ENCODE assay signal across 27 cellular contexts in the genomic region with DNA sequence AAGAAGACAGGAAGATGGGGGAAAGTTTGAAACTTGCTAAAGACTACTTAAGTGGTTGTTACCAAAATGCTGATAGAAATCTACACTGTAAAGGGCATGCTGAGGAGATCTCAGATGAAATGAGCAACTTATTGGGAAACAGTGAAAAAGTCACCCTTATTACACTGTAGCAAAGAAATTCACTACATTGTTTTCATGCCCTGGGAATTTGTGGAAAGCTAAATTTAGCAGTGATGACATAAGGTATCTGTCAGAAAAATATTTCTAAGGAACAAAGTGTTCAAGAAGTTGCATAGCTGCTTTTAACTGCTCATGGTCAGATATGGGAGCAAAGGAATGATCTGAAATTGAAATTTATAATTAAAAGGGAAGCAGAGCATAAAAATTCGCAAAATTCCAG.
"Had no signal": no experiment of that assay in that cellular context is flagged by ENCODE, and none has a peak within 500 bp of the region (broad histone marks: within the 10 kb centered on the region; RNA-seq: fewer than 3 reads in every experiment).

No MANE protein-coding gene starts in this region.

- H3K27me3 Mint-ChIP-seq: activated CD4-positive, alpha-beta memory T cell treated with anti-CD3 and anti-CD28 coated beads, Interleukin-2, amount 10 ng/mL, durations not matched to agents 7 days and 5 days; activated CD8-positive, alpha-beta memory T cell treated with anti-CD3 and anti-CD28 coated beads, Interleukin-2, amount 10 ng/mL, durations not matched to agents 7 days and 5 days; activated naive CD8-positive, alpha-beta T cell treated with anti-CD3 and anti-CD28 coated beads for 36 hours; activated T-helper 17 cell treated with anti-CD3 and anti-CD28 coated beads, Interleukin-2, amount 50 U/mL, for 72 hours; natural killer cell treated with Interleukin-12 subunit alpha and Interleukin-12 subunit beta and Interleukin-15 and Interleukin-18, amount 100 ng/mL, for 72 hours; stimulated activated memory B cell treated with anti-CD40 and anti-IgM and Interleukin-4, amounts not matched to agents 10 μg/mL and 1 μg/mL and 100 μg/mL, for 72 hours had no signal

- DNase-seq: activated CD4-positive, alpha-beta memory T cell treated with anti-CD3 and anti-CD28 coated beads, Interleukin-2, amount 10 ng/mL, durations not matched to agents 7 days and 5 days; activated CD4-positive, alpha-beta T cell treated with anti-CD3 and anti-CD28 coated beads for 48 hours; activated CD4-positive, CD25-positive, alpha-beta regulatory T cell; activated CD8-positive, alpha-beta memory T cell treated with anti-CD3 and anti-CD28 coated beads, Interleukin-2, amount 10 ng/mL, durations not matched to agents 7 days and 5 days; activated naive CD4-positive, alpha-beta T cell; activated naive CD8-positive, alpha-beta T cell treated with anti-CD3 and anti-CD28 coated beads for 36 hours; amygdala; dermis blood vessel endothelial cell; effector memory CD4-positive, alpha-beta T cell; heart left ventricle; kidney; right lobe of liver; stimulated activated CD4-positive, alpha-beta T cell treated with anti-CD3 and anti-CD28 coated beads, Interleukin-4, amount 100 ng/mL, for 4 hours; T-helper 1 cell; T-helper 9 cell; thyroid gland had no signal

- H3K36me3 Mint-ChIP-seq: activated CD8-positive, alpha-beta memory T cell treated with anti-CD3 and anti-CD28 coated beads, Interleukin-2, amount 10 ng/mL, durations not matched to agents 7 days and 5 days; activated naive CD8-positive, alpha-beta T cell treated with anti-CD3 and anti-CD28 coated beads for 36 hours; mesothelial cell of epicardium; natural killer cell treated with Interleukin-12 subunit alpha and Interleukin-12 subunit beta and Interleukin-15 and Interleukin-18, amount 100 ng/mL, for 72 hours; stimulated activated memory B cell treated with anti-CD40 and anti-IgM and Interleukin-4, amounts not matched to agents 10 μg/mL and 1 μg/mL and 100 μg/mL, for 72 hours had no signal

- H3K4me1 ChIP-seq: esophagus muscularis mucosa, gastroesophageal sphincter, heart left ventricle, parathyroid adenoma, right lobe of liver, thyroid gland had no signal

- H3K4me1 Mint-ChIP-seq: activated CD4-positive, alpha-beta memory T cell treated with anti-CD3 and anti-CD28 coated beads, Interleukin-2, amount 10 ng/mL, durations not matched to agents 7 days and 5 days; activated CD8-positive, alpha-beta memory T cell treated with anti-CD3 and anti-CD28 coated beads, Interleukin-2, amount 10 ng/mL, durations not matched to agents 7 days and 5 days; activated naive CD8-positive, alpha-beta T cell treated with anti-CD3 and anti-CD28 coated beads for 36 hours; activated T-helper 17 cell treated with anti-CD3 and anti-CD28 coated beads, Interleukin-2, amount 50 U/mL, for 72 hours; mesothelial cell of epicardium; stimulated activated memory B cell treated with anti-CD40 and anti-IgM and Interleukin-4, amounts not matched to agents 10 μg/mL and 1 μg/mL and 100 μg/mL, for 72 hours had no signal

- ATAC-seq: activated CD8-positive, alpha-beta memory T cell treated with anti-CD3 and anti-CD28 coated beads, Interleukin-2, amount 10 ng/mL, durations not matched to agents 7 days and 5 days; activated T-helper 17 cell treated with anti-CD3 and anti-CD28 coated beads, Interleukin-2, amount 50 U/mL, for 72 hours; gastroesophageal sphincter; heart left ventricle; left lobe of liver; natural killer cell treated with Interleukin-12 subunit alpha and Interleukin-12 subunit beta and Interleukin-15 and Interleukin-18, amount 100 ng/mL, for 72 hours; right lobe of liver; stimulated activated memory B cell treated with anti-CD40 and anti-IgM and Interleukin-4, amounts not matched to agents 10 μg/mL and 1 μg/mL and 100 μg/mL, for 72 hours had no signal

- H3K4me3 Mint-ChIP-seq: activated CD4-positive, alpha-beta memory T cell treated with anti-CD3 and anti-CD28 coated beads, Interleukin-2, amount 10 ng/mL, durations not matched to agents 7 days and 5 days; activated CD8-positive, alpha-beta memory T cell treated with anti-CD3 and anti-CD28 coated beads, Interleukin-2, amount 10 ng/mL, durations not matched to agents 7 days and 5 days; activated naive CD8-positive, alpha-beta T cell treated with anti-CD3 and anti-CD28 coated beads for 36 hours; activated T-helper 17 cell treated with anti-CD3 and anti-CD28 coated beads, Interleukin-2, amount 50 U/mL, for 72 hours; mesothelial cell of epicardium; natural killer cell treated with Interleukin-12 subunit alpha and Interleukin-12 subunit beta and Interleukin-15 and Interleukin-18, amount 100 ng/mL, for 72 hours; stimulated activated memory B cell treated with anti-CD40 and anti-IgM and Interleukin-4, amounts not matched to agents 10 μg/mL and 1 μg/mL and 100 μg/mL, for 72 hours had no signal

- H3K27ac Mint-ChIP-seq: activated CD4-positive, alpha-beta memory T cell treated with anti-CD3 and anti-CD28 coated beads, Interleukin-2, amount 10 ng/mL, durations not matched to agents 7 days and 5 days; activated CD8-positive, alpha-beta memory T cell treated with anti-CD3 and anti-CD28 coated beads, Interleukin-2, amount 10 ng/mL, durations not matched to agents 7 days and 5 days; activated naive CD8-positive, alpha-beta T cell treated with anti-CD3 and anti-CD28 coated beads for 36 hours; activated T-helper 17 cell treated with anti-CD3 and anti-CD28 coated beads, Interleukin-2, amount 50 U/mL, for 72 hours; mesothelial cell of epicardium; natural killer cell treated with Interleukin-12 subunit alpha and Interleukin-12 subunit beta and Interleukin-15 and Interleukin-18, amount 100 ng/mL, for 72 hours; stimulated activated memory B cell treated with anti-CD40 and anti-IgM and Interleukin-4, amounts not matched to agents 10 μg/mL and 1 μg/mL and 100 μg/mL, for 72 hours had no signal

- H3K4me3 ChIP-seq: cardiac muscle cell, esophagus muscularis mucosa, gastroesophageal sphincter, heart left ventricle, lung, right lobe of liver, thyroid gland had no signal

- H3K27ac ChIP-seq: cardiac muscle cell, esophagus muscularis mucosa, gastroesophageal sphincter, heart left ventricle, neutrophil, parathyroid adenoma, right lobe of liver, thyroid gland had no signal

- H3K27me3 ChIP-seq: cardiac muscle cell, esophagus muscularis mucosa, gastroesophageal sphincter, heart left ventricle, neutrophil, right lobe of liver, thyroid gland had no signal
